In the genomic region with DNA sequence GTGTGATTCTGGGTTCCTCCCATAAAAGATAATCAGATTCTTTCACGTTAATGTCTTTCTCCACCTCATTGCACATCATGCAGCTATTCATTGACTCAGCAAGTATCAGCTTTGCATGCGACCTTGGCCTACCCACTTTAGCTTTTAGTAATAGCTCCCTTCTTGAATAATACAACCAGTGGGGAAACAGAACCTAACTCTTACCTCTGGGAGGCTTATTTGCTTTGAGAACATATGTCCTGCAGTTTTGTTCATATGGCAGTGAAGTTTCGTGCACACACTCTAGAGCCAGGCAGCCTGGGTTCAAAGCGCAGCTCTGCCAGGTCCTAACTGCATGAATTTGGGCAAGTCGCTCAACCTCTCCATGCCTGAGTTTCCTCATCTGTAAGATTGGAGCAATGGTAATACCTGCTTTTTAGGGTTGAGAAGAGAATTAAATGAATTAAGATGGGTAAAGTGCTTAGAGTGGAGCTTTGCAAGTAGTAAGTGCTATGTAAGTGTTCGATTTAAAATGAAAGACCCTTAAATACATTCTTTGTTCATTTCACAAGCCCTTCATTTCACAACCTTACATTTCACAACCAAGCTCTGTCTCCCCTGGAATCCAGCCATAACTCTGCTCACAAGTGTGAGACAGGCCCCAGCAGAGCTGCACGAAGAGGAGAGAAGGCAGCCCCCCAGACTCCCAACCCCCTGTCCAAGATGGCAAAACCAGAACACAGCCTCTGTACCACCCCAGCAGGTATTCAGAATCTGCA, we compare ENCODE assay signal across 18 cellular contexts. TPM values are rescaled to one million over a fixed set of nuclear protein-coding genes. Genes with fewer than 3 reads are reported as not detected.
DNase-seq lines count a peak whose midpoint lies in the region; ATAC-seq and TF ChIP-seq lines count a peak whose summit lies in the region.
"Had no signal": no experiment of that assay in that cellular context is flagged by ENCODE, and none has a peak within 500 bp of the region (broad histone marks: within the 10 kb centered on the region; RNA-seq: fewer than 3 reads in every experiment).

No MANE protein-coding gene starts in this region.

- peaks cover 9% of the 10 kb centered on the region for H3K27me3 Mint-ChIP-seq in activated CD4-positive, alpha-beta T cell treated with anti-CD3 and anti-CD28 coated beads for 36 hours

- H3K36me3 Mint-ChIP-seq in activated CD4-positive, alpha-beta T cell treated with anti-CD3 and anti-CD28 coated beads for 36 hours (ENCODE audit: low read depth), result no peaks in the 10 kb centered on the region

- H3K4me1 Mint-ChIP-seq in activated CD4-positive, alpha-beta T cell treated with anti-CD3 and anti-CD28 coated beads for 36 hours, result no peaks in the 10 kb centered on the region
- H3K4me1 Mint-ChIP-seq: CD8-positive, alpha-beta memory T cell had no signal

- peak overlapping the region; percentile 64 to 82 (median 68) for H3K27ac ChIP-seq in gastrocnemius medialis
- H3K27ac ChIP-seq in effector memory CD4-positive, alpha-beta T cell (ENCODE audit: insufficient read depth, low read length, poor library complexity, severe bottlenecking), result no peak overlapping the region
- H3K27ac ChIP-seq: upper lobe of left lung had no signal

- intact Hi-C loops in gastrocnemius medialis (cut with DNase I; ENCODE audit: low total_unique reads), result no loop called here
- intact Hi-C loops in activated CD4-positive, alpha-beta T cell treated with anti-CD3 and anti-CD28 coated beads for 36 hours (cut with DNase I, micrococcal nuclease), result no loop called here

- CTCF ChIA-PET in activated CD4-positive, alpha-beta T cell treated with anti-CD3 and anti-CD28 coated beads for 36 hours (lab: Charles Lee), result interaction anchor here (0.7 to 1.0 kb wide), 2 partner anchors 25 to 553 kb away, joined by 3 read pairs; no protein-coding TSS in a partner anchor

- H3K27me3 ChIP-seq in gastrocnemius medialis, result no peaks in the 10 kb centered on the region
- no peaks in the 10 kb centered on the region for H3K27me3 ChIP-seq in effector memory CD4-positive, alpha-beta T cell (replicated peaks; ENCODE audit: control insufficient read depth, insufficient read depth, low read length, poor library complexity, severe bottlenecking)
- H3K27me3 ChIP-seq: upper lobe of left lung had no signal

- POLR2A ChIA-PET in activated CD4-positive, alpha-beta T cell treated with anti-CD3 and anti-CD28 coated beads for 36 hours (lab: Charles Lee), result interaction anchor here (0.6 kb wide), 1 partner anchor 135 kb away, joined by 6 read pairs; no protein-coding TSS in a partner anchor

- H3K4me3 ChIP-seq in gastrocnemius medialis, result no peak overlapping the region
- H3K4me3 ChIP-seq in effector memory CD4-positive, alpha-beta T cell (ENCODE audit: insufficient read depth, low read depth, low read length, poor library complexity, severe bottlenecking), result no peak overlapping the region
- H3K4me3 ChIP-seq: upper lobe of left lung had no signal

- H3K9me3 ChIP-seq in gastrocnemius medialis, result no peaks in the 10 kb centered on the region
- no peaks in the 10 kb centered on the region for H3K9me3 ChIP-seq in effector memory CD4-positive, alpha-beta T cell (ENCODE audit: control insufficient read depth, low read length)

- peak; percentile 67 to 79 for ATAC-seq in gastrocnemius medialis
- no peak for ATAC-seq in activated CD4-positive, alpha-beta T cell treated with anti-CD3 and anti-CD28 coated beads for 36 hours
- ATAC-seq in SK-N-SH treated with all-trans-retinoic acid at 6 μM for 48 hours, result no peak
- no peak for ATAC-seq in GM21619 (IDR thresholded peaks at IDR 0.05; ENCODE audit: unreplicated experiment)

- in situ Hi-C loops in gastrocnemius medialis (cut with MboI; ENCODE audit: low sequenced_read_pairs in 4 of 4), result no loop called here

- no peak overlapping the region for H3K27ac Mint-ChIP-seq in activated CD4-positive, alpha-beta T cell treated with anti-CD3 and anti-CD28 coated beads for 36 hours
- H3K27ac Mint-ChIP-seq: activated naive CD8-positive, alpha-beta T cell; CD8-positive, alpha-beta memory T cell; T-helper 1 cell treated with Interleukin-12 subunit alpha and Interleukin-12 subunit beta and Interleukin-4 antibody, amounts not matched to agents 30 μg/mL and 1 μg/mL, for 36 hours had no signal

- peaks cover 50 to 57% of the 10 kb centered on the region in 2 donors for H3K4me1 ChIP-seq in gastrocnemius medialis
- H3K4me1 ChIP-seq in effector memory CD4-positive, alpha-beta T cell (ENCODE audit: control insufficient read depth, insufficient read depth, low read length, poor library complexity, severe bottlenecking), result no peaks in the 10 kb centered on the region

- TF ChIP-seq POLR2A in gastrocnemius medialis (IDR thresholded peaks at IDR 0.05), result no peak

- H3K36me3 ChIP-seq in gastrocnemius medialis, result no peaks in the 10 kb centered on the region
- no peaks in the 10 kb centered on the region for H3K36me3 ChIP-seq in effector memory CD4-positive, alpha-beta T cell (ENCODE audit: control insufficient read depth, insufficient read depth, low read length)
- H3K36me3 ChIP-seq: upper lobe of left lung had no signal

- peaks cover 1% of the 10 kb centered on the region for H3K9me3 Mint-ChIP-seq in activated CD4-positive, alpha-beta T cell treated with anti-CD3 and anti-CD28 coated beads for 36 hours (ENCODE audit: low read depth)
- H3K9me3 Mint-ChIP-seq: CD8-positive, alpha-beta memory T cell; T-helper 1 cell treated with Interleukin-12 subunit alpha and Interleukin-12 subunit beta and Interleukin-4 antibody, amounts not matched to agents 30 μg/mL and 1 μg/mL, for 36 hours had no signal

- no peak for TF ChIP-seq CTCF in gastrocnemius medialis (IDR thresholded peaks at IDR 0.05 in 4 of 5, conservative IDR thresholded peaks at IDR 0.05 in 1 of 5)

- no peak overlapping the region for H3K4me3 Mint-ChIP-seq in activated CD4-positive, alpha-beta T cell treated with anti-CD3 and anti-CD28 coated beads for 36 hours
- H3K4me3 Mint-ChIP-seq: activated naive CD8-positive, alpha-beta T cell; CD8-positive, alpha-beta memory T cell; T-helper 1 cell treated with Interleukin-12 subunit alpha and Interleukin-12 subunit beta and Interleukin-4 antibody, amounts not matched to agents 30 μg/mL and 1 μg/mL, for 36 hours had no signal

- DNase-seq in GM04504 (ENCODE audit: low read depth) (peak; percentile 10), NCI-H526 (lab: John Stamatoyannopoulos, UW) (peak; percentile 81 to 88), fibroblast of the conjunctiva (ENCODE audit: low read depth) (peak; percentile 9), gastrocnemius medialis (peak in 1 of 2 donors; percentile 65)
- no peak for DNase-seq in effector memory CD4-positive, alpha-beta T cell
- DNase-seq in activated CD4-positive, alpha-beta T cell treated with anti-CD3 and anti-CD28 coated beads for 36 hours, result no peak
- DNase-seq: activated CD4-positive, alpha-beta T cell treated with anti-CD3 and anti-CD28 coated beads for 4 hours; activated T-cell treated with anti-CD3 and anti-CD28 coated beads for 4 hours; CD8-positive, alpha-beta memory T cell; central memory CD4-positive, alpha-beta T cell; kidney; NCI-H510A; stimulated activated CD4-positive, alpha-beta T cell treated with anti-CD3 and anti-CD28 coated beads, Interleukin-2, amount 100 ng/mL, for 48 hours had no signal

TF ChIP-seq in SK-N-SH treated with all-trans-retinoic acid at 6 μM for 48 hours, 23 proteins besides CTCF, POLR2A, EP300 and RAD21:
- TF ChIP-seq, protein P1, sequence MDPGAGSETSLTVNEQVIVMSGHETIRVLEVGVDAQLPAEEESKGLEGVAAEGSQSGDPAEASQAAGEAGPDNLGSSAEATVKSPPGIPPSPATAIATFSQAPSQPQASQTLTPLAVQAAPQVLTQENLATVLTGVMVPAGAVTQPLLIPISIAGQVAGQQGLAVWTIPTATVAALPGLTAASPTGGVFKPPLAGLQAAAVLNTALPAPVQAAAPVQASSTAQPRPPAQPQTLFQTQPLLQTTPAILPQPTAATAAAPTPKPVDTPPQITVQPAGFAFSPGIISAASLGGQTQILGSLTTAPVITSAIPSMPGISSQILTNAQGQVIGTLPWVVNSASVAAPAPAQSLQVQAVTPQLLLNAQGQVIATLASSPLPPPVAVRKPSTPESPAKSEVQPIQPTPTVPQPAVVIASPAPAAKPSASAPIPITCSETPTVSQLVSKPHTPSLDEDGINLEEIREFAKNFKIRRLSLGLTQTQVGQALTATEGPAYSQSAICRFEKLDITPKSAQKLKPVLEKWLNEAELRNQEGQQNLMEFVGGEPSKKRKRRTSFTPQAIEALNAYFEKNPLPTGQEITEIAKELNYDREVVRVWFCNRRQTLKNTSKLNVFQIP (CRISPR knock-in tag; IDR thresholded peaks at IDR 0.05; ENCODE audit: borderline replicate concordance, low read depth), result no peak

RNA-seq across cellular contexts. Expression of a gene that starts 29.3 kb away (rescaled TPM):
- 100 to 1,000 TPM in 1 of 4 donors, 10 to 100 TPM in 3; 70.3 to 120 (median 82.8) TPM for total RNA-seq in gastrocnemius medialis
- total RNA-seq in activated CD4-positive, alpha-beta T cell treated with anti-CD3 and anti-CD28 coated beads for 36 hours, result 1 to 10 TPM in 1 of 2 experiments, under 1 TPM in 1; 0.75 to 1.7 TPM

Comparison
In these comparisons a context has a peak if more than half of its experiments do, and no peak if none do; other contexts are left out.
1. DNase-seq: peak in GM04504 (single experiment), NCI-H526 (2 of 2) and fibroblast of the conjunctiva (single experiment); none in effector memory CD4-positive, alpha-beta T cell (0 of 3) and activated CD4-positive, alpha-beta T cell treated with anti-CD3 and anti-CD28 coated beads for 36 hours (single experiment).
2. ATAC-seq: peak in gastrocnemius medialis (2 of 2); none in activated CD4-positive, alpha-beta T cell treated with anti-CD3 and anti-CD28 coated beads for 36 hours (single experiment), SK-N-SH treated with all-trans-retinoic acid at 6 μM for 48 hours (single experiment) and GM21619 (single experiment).
3. RNA of a gene that starts 29.3 kb away (total RNA-seq): 70.3 to 120 TPM in gastrocnemius medialis; 0.75 to 1.7 TPM in activated CD4-positive, alpha-beta T cell treated with anti-CD3 and anti-CD28 coated beads for 36 hours; every median in the first group is over 10 times any median in the second.